In genomic region chr15:101167791-101168462, GRCh38 we compare ENCODE assay signal across 8 cellular contexts.
A peak's percentile ranks its signal among the peaks of the same experiment; 100 is the strongest.
DNase-seq lines count a peak whose midpoint lies in the region; ATAC-seq, FAIRE-seq and TF ChIP-seq lines count a peak whose summit lies in the region.
"Had no signal": no experiment of that assay in that cellular context is flagged by ENCODE, and none has a peak within 500 bp of the region (broad histone marks: within the 10 kb centered on the region; RNA-seq: fewer than 3 reads in every experiment).

No MANE protein-coding gene starts in this region.

- ATAC-seq in GM21529 (IDR thresholded peaks at IDR 0.05; ENCODE audit: unreplicated experiment) = peak; percentile 68
- no peak for ATAC-seq in HG02884 (IDR thresholded peaks at IDR 0.05; ENCODE audit: unreplicated experiment)
- ATAC-seq in HG02840 (IDR thresholded peaks at IDR 0.05; ENCODE audit: low FRiP score, unreplicated experiment) = no peak

- H3K27ac ChIP-seq in cardiac muscle cell (peak overlapping the region; percentile 25), skeletal muscle tissue (ENCODE audit: low read depth, low read length) (peak overlapping the region; percentile 80)

- H3K36me3 ChIP-seq in cardiac muscle cell = no peaks in the 10 kb centered on the region
- no peaks in the 10 kb centered on the region for H3K36me3 ChIP-seq in skeletal muscle tissue (ENCODE audit: control insufficient read depth in 3 of 3, insufficient read depth in 3 of 3, low read length in 3 of 3)

- FAIRE-seq in RCC 7860 (lab: Jason Lieb, UNC) = peak; percentile 85
- FAIRE-seq: colon had no signal

- H3K27me3 ChIP-seq in cardiac muscle cell (no peaks in the 10 kb centered on the region), skeletal muscle tissue (ENCODE audit: control insufficient read depth in 3 of 3, insufficient read depth in 3 of 3, low read length in 3 of 3) (no peaks in the 10 kb centered on the region)

- peak overlapping the region in 2 of 3 donors; percentile 2 to 27 for H3K9ac ChIP-seq in skeletal muscle tissue (ENCODE audit: low read depth in 1 of 3, low read length in 3 of 3)

- DNase-seq in RCC 7860 (ENCODE audit: low spot score) (peak; percentile 90), cardiac muscle cell (ENCODE audit: low read depth in 1 of 2, low spot score in 1 of 2) (peak in 1 of 2 donors; percentile 96)
- DNase-seq in activated effector memory CD4-positive, alpha-beta T cell treated with anti-CD3 and anti-CD28 coated beads, Interleukin-2, amount 50 U/mL, for 16 hours = peak; percentile 81

- H3K9me3 ChIP-seq in cardiac muscle cell (ENCODE audit: low read depth) = no peaks in the 10 kb centered on the region
- peaks cover 4 to 6% (median 4%) of the 10 kb centered on the region in 3 donors for H3K9me3 ChIP-seq in skeletal muscle tissue (ENCODE audit: control insufficient read depth in 3 of 3, low read length in 3 of 3)

- no peak for TF ChIP-seq CTCF in cardiac muscle cell (IDR thresholded peaks at IDR 0.05; ENCODE audit: low read depth, low read length)

- peaks cover 8% of the 10 kb centered on the region for H3K4me1 ChIP-seq in cardiac muscle cell (ENCODE audit: low read depth)
- peaks cover 24 to 33% (median 30%) of the 10 kb centered on the region in 3 donors for H3K4me1 ChIP-seq in skeletal muscle tissue (ENCODE audit: control insufficient read depth in 3 of 3, insufficient read depth in 3 of 3, low read length in 3 of 3)

- H3K4me3 ChIP-seq in cardiac muscle cell = no peak overlapping the region
- peak overlapping the region in 2 of 3 donors; percentile 13 to 46 for H3K4me3 ChIP-seq in skeletal muscle tissue (ENCODE audit: low read length in 3 of 3)
